In the genomic region with DNA sequence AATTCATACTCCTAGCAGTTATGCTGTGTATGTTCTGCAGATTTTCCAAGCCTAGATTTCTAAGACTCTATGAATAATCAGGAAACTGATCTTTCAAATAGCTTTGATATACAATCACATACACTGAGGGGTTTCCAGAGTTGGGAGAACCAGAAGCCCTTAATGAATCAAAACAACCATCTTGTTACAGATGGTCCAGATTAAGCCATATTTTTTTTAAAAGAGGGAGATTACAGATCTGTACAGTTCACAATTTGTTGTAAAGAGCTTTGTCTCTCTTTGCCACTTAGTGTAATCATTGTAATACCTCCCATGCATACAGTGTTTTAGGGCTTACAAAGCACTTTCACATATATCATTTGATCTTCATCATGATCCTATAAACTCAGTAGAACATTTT, we compare ENCODE assay signal across 27 cellular contexts. TPM values are rescaled to one million over a fixed set of nuclear protein-coding genes. Genes with fewer than 3 reads are reported as not detected.
"Had no signal": no experiment of that assay in that cellular context is flagged by ENCODE, and none has a peak within 500 bp of the region (broad histone marks: within the 10 kb centered on the region; RNA-seq: fewer than 3 reads in every experiment).

No MANE protein-coding gene starts in this region.

- DNase-seq: activated CD4-positive, alpha-beta memory T cell treated with anti-CD3 and anti-CD28 coated beads, Interleukin-2, amount 10 ng/mL, durations not matched to agents 7 days and 5 days; activated CD4-positive, alpha-beta T cell treated with anti-CD3 and anti-CD28 coated beads for 1 hour; activated CD4-positive, alpha-beta T cell treated with anti-CD3 and anti-CD28 coated beads for 4 hours; activated CD4-positive, alpha-beta T cell treated with anti-CD3 and anti-CD28 coated beads, Interleukin-2, amount 10 ng/mL, durations not matched to agents 7 days and 5 days; activated CD4-positive, alpha-beta T cell treated with anti-CD3 and anti-CD28 coated beads, Interleukin-2, amount 50 U/mL, for 4 hours; activated CD8-positive, alpha-beta memory T cell treated with anti-CD3 and anti-CD28 coated beads, Interleukin-2, amount 50 U/mL, for 48 hours; activated gamma-delta T cell; activated naive CD4-positive, alpha-beta T cell; activated naive CD4-positive, alpha-beta T cell treated with anti-CD3 and anti-CD28 coated beads, Interleukin-2, amount 10 ng/mL, durations not matched to agents 7 days and 5 days; activated naive CD8-positive, alpha-beta T cell treated with anti-CD3 and anti-CD28 coated beads, Interleukin-2, amount 10 ng/mL, durations not matched to agents 7 days and 5 days; activated T-cell treated with anti-CD3 and anti-CD28 coated beads for 4 hours; activated T-cell treated with anti-CD3 and anti-CD28 coated beads, Interleukin-2, amount 50 U/mL, for 24 hours; activated T-cell treated with anti-CD3 and anti-CD28 coated beads, Interleukin-2, amount 50 U/mL, for 72 hours; central memory CD4-positive, alpha-beta T cell; cerebellar nuclear complex; colonic mucosa; effector CD8-positive, alpha-beta T cell; esophagus squamous epithelium; heart right ventricle; T1000 had no signal

- H3K79me2 ChIP-seq: hepatocyte had no signal

- H3K4me1 ChIP-seq: ascending aorta, breast epithelium, colonic mucosa, esophagus squamous epithelium, gastroesophageal sphincter, heart right ventricle had no signal

- H3K4me2 ChIP-seq: hepatocyte had no signal

- H3K36me3 ChIP-seq: ascending aorta, breast epithelium, cardiac muscle cell, colonic mucosa, esophagus squamous epithelium, gastroesophageal sphincter, heart right ventricle had no signal

- H3K27ac ChIP-seq: ascending aorta, breast epithelium, cardiac muscle cell, colonic mucosa, epithelial cell of prostate, esophagus squamous epithelium, gastroesophageal sphincter, heart right ventricle, hepatocyte had no signal

- H3K4me3 ChIP-seq: ascending aorta, breast epithelium, cardiac muscle cell, colonic mucosa, esophagus squamous epithelium, gastroesophageal sphincter, heart right ventricle, hepatocyte had no signal

- H3K9me3 ChIP-seq: ascending aorta, breast epithelium, colonic mucosa, esophagus squamous epithelium, gastroesophageal sphincter, heart right ventricle had no signal

- H3K27me3 ChIP-seq: ascending aorta, cardiac muscle cell, colonic mucosa, esophagus squamous epithelium, heart right ventricle had no signal

- H2AFZ ChIP-seq: hepatocyte had no signal

RNA-seq across cellular contexts. Expression of gene CADPS, which starts 47.7 kb away (rescaled TPM):
- polyA plus RNA-seq: endothelial cell of umbilical vein had no signal
